Comparison of ENCODE assay signal across 13 cellular contexts in genomic region chr10:118911361-118911760, GRCh38.
A peak's percentile ranks its signal among the peaks of the same experiment; 100 is the strongest.
DNase-seq lines count a peak whose midpoint lies in the region; ATAC-seq, FAIRE-seq and TF ChIP-seq lines count a peak whose summit lies in the region.
"Had no signal": no experiment of that assay in that cellular context is flagged by ENCODE, and none has a peak within 500 bp of the region (broad histone marks: within the 10 kb centered on the region; RNA-seq: fewer than 3 reads in every experiment).

No MANE protein-coding gene starts in this region.

- DNase-seq in HK-2 (ENCODE audit: unreplicated experiment) (peak; percentile 28), astrocyte (ENCODE audit: low read depth) (peak; percentile 57), kidney tubule cell (ENCODE audit: low spot score) (peak; percentile 70), SKM-1 (lab: John Stamatoyannopoulos, UW; ENCODE audit: unreplicated experiment) (no peak), lower leg skin (ENCODE audit: low spot score in 2 of 2) (no peak)
- DNase-seq: activated CD8-positive, alpha-beta memory T cell treated with anti-CD3 and anti-CD28 coated beads, Interleukin-2, amount 50 U/mL, for 48 hours; H7; MV-4-11; psoas muscle had no signal

- no peaks in the 10 kb centered on the region for H3K36me3 ChIP-seq in ACC112 (ENCODE audit: insufficient read depth, low read length)
- H3K36me3 ChIP-seq in astrocyte (ENCODE audit: insufficient read depth, low read length), result no peaks in the 10 kb centered on the region

- H3K27ac ChIP-seq in ACC112 (ENCODE audit: low read depth, low read length) (no peak overlapping the region), astrocyte (ENCODE audit: low read depth, low read length) (no peak overlapping the region)
- H3K27ac ChIP-seq: coronary artery, psoas muscle had no signal

- WGBS in lower leg skin, 2 donors, result 78 to 83% methylated on average over 5 of the region's 5 CpGs

- peak overlapping the region; percentile 45 for H3K4me2 ChIP-seq in astrocyte (ENCODE audit: low read length)

- H3K79me2 ChIP-seq in ACC112 (ENCODE audit: control insufficient read depth, insufficient read depth, low read length, unreplicated experiment) (no peaks in the 10 kb centered on the region), astrocyte (ENCODE audit: insufficient read depth, low read length) (no peaks in the 10 kb centered on the region)

- no peaks in the 10 kb centered on the region for H4K20me1 ChIP-seq in astrocyte (ENCODE audit: insufficient read depth, low read length)

- no peaks in the 10 kb centered on the region for H3K9me3 ChIP-seq in astrocyte (ENCODE audit: insufficient read depth, low read depth, low read length)
- H3K9me3 ChIP-seq: psoas muscle had no signal

- no peak overlapping the region for H3K9ac ChIP-seq in astrocyte (ENCODE audit: low read length)

- no peak for TF ChIP-seq POLR2A in lower leg skin (IDR thresholded peaks at IDR 0.05)

- H3K4me3 ChIP-seq in ACC112 (ENCODE audit: low read depth, low read length) (no peak overlapping the region), astrocyte (ENCODE audit: insufficient read depth, low read depth, low read length) (no peak overlapping the region), lower leg skin (ENCODE audit: low read depth, poor library complexity, severe bottlenecking) (no peak overlapping the region)
- H3K4me3 ChIP-seq: coronary artery, psoas muscle had no signal

- peaks cover 25% of the 10 kb centered on the region for H3K4me1 Mint-ChIP-seq in astrocyte (ENCODE audit: low read depth, unreplicated experiment)

- TF ChIP-seq CTCF in astrocyte (IDR thresholded peaks at IDR 0.05; ENCODE audit: insufficient read depth, low read depth, low read length) (no peak), lower leg skin (IDR thresholded peaks at IDR 0.05) (no peak)

- H3K27ac Mint-ChIP-seq in astrocyte (ENCODE audit: unreplicated experiment), result peak overlapping the region; percentile 56

- no peak overlapping the region for H3K4me3 Mint-ChIP-seq in astrocyte (ENCODE audit: unreplicated experiment)

- no peak for FAIRE-seq in astrocyte (lab: Jason Lieb, UNC)

- H3K27me3 ChIP-seq in ACC112 (ENCODE audit: insufficient read depth, low read length) (no peaks in the 10 kb centered on the region), astrocyte (ENCODE audit: insufficient read depth, low read length) (no peaks in the 10 kb centered on the region)

- H2AFZ ChIP-seq in ACC112 (ENCODE audit: low read length, unreplicated experiment) (peak overlapping the region; percentile 9), astrocyte (ENCODE audit: low read depth, low read length) (no peak overlapping the region)

- no peaks in the 10 kb centered on the region for H3K36me3 Mint-ChIP-seq in astrocyte (ENCODE audit: low read depth, unreplicated experiment)

- peaks cover 22% of the 10 kb centered on the region for H3K4me1 ChIP-seq in ACC112 (ENCODE audit: control insufficient read depth, insufficient read depth, low read length, unreplicated experiment)
- peaks cover 4% of the 10 kb centered on the region for H3K4me1 ChIP-seq in astrocyte (ENCODE audit: insufficient read depth, low read length)
- H3K4me1 ChIP-seq: psoas muscle had no signal

- peaks cover 14% of the 10 kb centered on the region for H3K27me3 Mint-ChIP-seq in astrocyte (ENCODE audit: low read depth, unreplicated experiment)

- ATAC-seq in GM21515 (IDR thresholded peaks at IDR 0.05; ENCODE audit: unreplicated experiment) (no peak), GM21737 (IDR thresholded peaks at IDR 0.05; ENCODE audit: unreplicated experiment) (no peak)
- ATAC-seq: psoas muscle had no signal

- H3K9me3 Mint-ChIP-seq in astrocyte (ENCODE audit: unreplicated experiment), result peaks cover 7% of the 10 kb centered on the region

- intact Hi-C loops in lower leg skin (cut with DNase I; ENCODE audit: low total_unique reads), result no loop called here

Comparison
In these comparisons a context has a peak if more than half of its experiments do, and no peak if none do; other contexts are left out.
1. DNase-seq: peak in HK-2 (single experiment), astrocyte (single experiment) and kidney tubule cell (single experiment); none in SKM-1 (single experiment) and lower leg skin (0 of 2).